In genomic region chr2:53373126-53373525, GRCh38 we compare ENCODE assay signal across 6 cellular contexts.
"Had no signal": no experiment of that assay in that cellular context is flagged by ENCODE, and none has a peak within 500 bp of the region (broad histone marks: within the 10 kb centered on the region; RNA-seq: fewer than 3 reads in every experiment).

No MANE protein-coding gene starts in this region.

- H3K36me3 ChIP-seq: HAP-1 had no signal

- ATAC-seq: HCT116, K562 had no signal

- H2AFZ ChIP-seq: GM23248 had no signal

- H3K9ac ChIP-seq: GM23248 had no signal

- H3K4me1 ChIP-seq: HAP-1 had no signal

- H3K27ac ChIP-seq: GM23248 had no signal

- H3K4me3 ChIP-seq: GM23248, HAP-1, K562 had no signal

- H3K9me3 ChIP-seq: HAP-1 had no signal

- DNase-seq: GM23248, IMR-90, KG1 had no signal
